Comparison of ENCODE assay signal across 8 cellular contexts in genomic region chr9:38087934-38088925, GRCh38. TPM values are rescaled to one million over a fixed set of nuclear protein-coding genes. Genes with fewer than 3 reads are reported as not detected.
A peak's percentile ranks its signal among the peaks of the same experiment; 100 is the strongest.
DNase-seq lines count a peak whose midpoint lies in the region; ATAC-seq, FAIRE-seq and TF ChIP-seq lines count a peak whose summit lies in the region.

No MANE protein-coding gene starts in this region.

- peak; percentile 31 for DNase-seq in DMS79 treated with DMSO at 0.1 percent for 48 hours (lab: John Stamatoyannopoulos, UW)
- DNase-seq in DMS79 (lab: John Stamatoyannopoulos, UW) = no peak
- peak; percentile 35 for DNase-seq in Panc1 (ENCODE audit: low read depth, low spot score)
- peak; percentile 58 for DNase-seq in activated gamma-delta T cell treated with anti-CD3 and anti-CD28 coated beads, Interleukin-2, amount 50 U/mL, for 16 hours (ENCODE audit: low read depth)
- DNase-seq in glutamatergic neuron = peak; percentile 90
- peak; percentile 51 for DNase-seq in putamen (ENCODE audit: low spot score)
- no peak for DNase-seq in RCC 7860 (ENCODE audit: low spot score)

- POLR2A ChIA-PET in Panc1 (lab: Charles Lee) = no interaction called here

- H3K9me3 Mint-ChIP-seq in glutamatergic neuron (ENCODE audit: unreplicated experiment) = no peaks in the 10 kb centered on the region

- H3K27me3 ChIP-seq in Panc1 (ENCODE audit: control insufficient read depth, insufficient read depth, low read length) = no peaks in the 10 kb centered on the region

- H3K4me1 Mint-ChIP-seq in glutamatergic neuron (ENCODE audit: low read depth, unreplicated experiment) = peaks cover 3% of the 10 kb centered on the region

- H3K4me3 ChIP-seq in Panc1 (ENCODE audit: low read depth in 2 of 2, low read length in 2 of 2) = no peak overlapping the region

- H3K4me3 Mint-ChIP-seq in glutamatergic neuron (ENCODE audit: unreplicated experiment) = peak overlapping the region; percentile 32

- BruUV-seq in Panc1 (replicated peaks; lab: Mats Ljungman, UMichigan) = no TSS peak

- peaks cover 3% of the 10 kb centered on the region for H3K27me3 Mint-ChIP-seq in glutamatergic neuron (ENCODE audit: unreplicated experiment)

- H3K9me3 ChIP-seq in Panc1 (ENCODE audit: control insufficient read depth, insufficient read depth, low read depth, low read length) = no peaks in the 10 kb centered on the region

- in situ Hi-C loops in Panc1 (cut with HindIII; ENCODE audit: low pct_unique_long_range_greater_than_20kb, low sequenced_read_pairs) = no loop called here

- peaks cover 5% of the 10 kb centered on the region for H3K36me3 Mint-ChIP-seq in glutamatergic neuron (ENCODE audit: unreplicated experiment)

- intact Hi-C loops in Panc1 (cut with micrococcal nuclease; ENCODE audit: unreplicated experiment) = no loop called here

- no peaks in the 10 kb centered on the region for H3K4me1 ChIP-seq in Panc1 (ENCODE audit: control insufficient read depth, insufficient read depth, low read length)

- CTCF ChIA-PET in Panc1 (lab: Charles Lee) = no interaction called here

- no peak for FAIRE-seq in RCC 7860 (lab: Jason Lieb, UNC)

- peak; percentile 92 for TF ChIP-seq CTCF in Panc1 (IDR thresholded peaks at IDR 0.05)
- TF ChIP-seq CTCF in glutamatergic neuron (IDR thresholded peaks at IDR 0.05; ENCODE audit: partially characterized antibody, unreplicated experiment) = peak; percentile 99

- H3K27ac ChIP-seq in Panc1 (ENCODE audit: low read length) = no peak overlapping the region

- H3K27ac Mint-ChIP-seq in glutamatergic neuron (ENCODE audit: unreplicated experiment) = no peak overlapping the region

- ATAC-seq in HG02642 (IDR thresholded peaks at IDR 0.05; ENCODE audit: poor library complexity, unreplicated experiment) = peak; percentile 54
- peak; percentile 82 for ATAC-seq in Panc1

- no peaks in the 10 kb centered on the region for H3K36me3 ChIP-seq in Panc1 (ENCODE audit: control insufficient read depth, insufficient read depth, low read length)

RNA-seq across cellular contexts. Expression of gene SHB, which starts 19.2 kb away (rescaled TPM):
- total RNA-seq in Panc1 (2021; ENCODE audit: unreplicated experiment) = 59.9 TPM
- polyA plus RNA-seq in Panc1 (2012; ENCODE audit: insufficient read length) = 63.1 TPM
- total RNA-seq in glutamatergic neuron (ENCODE audit: unreplicated experiment) = 31.7 TPM

Comparison
In these comparisons a context has a peak if more than half of its experiments do, and no peak if none do; other contexts are left out.
1. DNase-seq: peak in DMS79 treated with DMSO at 0.1 percent for 48 hours (single experiment), Panc1 (single experiment), activated gamma-delta T cell treated with anti-CD3 and anti-CD28 coated beads, Interleukin-2, amount 50 U/mL, for 16 hours (single experiment), glutamatergic neuron (single experiment) and putamen (single experiment); none in DMS79 (single experiment) and RCC 7860 (single experiment).